In genomic region chr11:23232652-23233051, GRCh38 we compare ENCODE assay signal across 22 cellular contexts.
"Had no signal": no experiment of that assay in that cellular context is flagged by ENCODE, and none has a peak within 500 bp of the region (broad histone marks: within the 10 kb centered on the region; RNA-seq: fewer than 3 reads in every experiment).

No MANE protein-coding gene starts in this region.

- H3K27me3 Mint-ChIP-seq: activated CD4-positive, alpha-beta memory T cell treated with anti-CD3 and anti-CD28 coated beads for 36 hours; activated CD4-positive, alpha-beta T cell treated with anti-CD3 and anti-CD28 coated beads, Interleukin-2, amount 10 ng/mL, durations not matched to agents 7 days and 5 days; activated naive CD8-positive, alpha-beta T cell treated with anti-CD3 and anti-CD28 coated beads for 36 hours had no signal

- H3K9me3 ChIP-seq: breast epithelium had no signal

- H3K4me3 Mint-ChIP-seq: activated CD4-positive, alpha-beta memory T cell treated with anti-CD3 and anti-CD28 coated beads for 36 hours; activated CD4-positive, alpha-beta T cell treated with anti-CD3 and anti-CD28 coated beads, Interleukin-2, amount 10 ng/mL, durations not matched to agents 7 days and 5 days; activated naive CD8-positive, alpha-beta T cell treated with anti-CD3 and anti-CD28 coated beads for 36 hours; activated T-cell treated with anti-CD3 and anti-CD28 coated beads, Interleukin-2, amount 50 U/mL, for 4 hours had no signal

- H3K4me2 ChIP-seq: KMS-11, PC-9 had no signal

- H3K4me1 ChIP-seq: breast epithelium had no signal

- H3K9ac ChIP-seq: KMS-11 had no signal

- H3K36me3 Mint-ChIP-seq: activated CD4-positive, alpha-beta memory T cell treated with anti-CD3 and anti-CD28 coated beads for 36 hours; activated naive CD8-positive, alpha-beta T cell treated with anti-CD3 and anti-CD28 coated beads for 36 hours had no signal

- H3K4me3 ChIP-seq: breast epithelium, PC-9 had no signal

- H3K27ac Mint-ChIP-seq: activated CD4-positive, alpha-beta memory T cell treated with anti-CD3 and anti-CD28 coated beads for 36 hours; activated CD4-positive, alpha-beta T cell treated with anti-CD3 and anti-CD28 coated beads, Interleukin-2, amount 10 ng/mL, durations not matched to agents 7 days and 5 days; activated naive CD8-positive, alpha-beta T cell treated with anti-CD3 and anti-CD28 coated beads for 36 hours had no signal

- ATAC-seq: activated T-cell treated with anti-CD3 and anti-CD28 coated beads, Interleukin-2, amount 50 U/mL, for 4 hours had no signal

- DNase-seq: activated CD4-positive, alpha-beta memory T cell treated with anti-CD3 and anti-CD28 coated beads for 36 hours; activated CD4-positive, alpha-beta T cell treated with anti-CD3 and anti-CD28 coated beads, Interleukin-2, amount 10 ng/mL, durations not matched to agents 7 days and 5 days; activated CD4-positive, CD25-positive, alpha-beta regulatory T cell; activated CD8-positive, alpha-beta memory T cell treated with anti-CD3 and anti-CD28 coated beads for 24 hours; activated effector memory CD4-positive, alpha-beta T cell treated with anti-CD3 and anti-CD28 coated beads, Interleukin-2, amount 50 U/mL, for 16 hours; activated naive CD4-positive, alpha-beta T cell treated with Interleukin-2 at 50 U/mL for 16 hours; activated naive CD8-positive, alpha-beta T cell treated with anti-CD3 and anti-CD28 coated beads for 36 hours; activated T-cell treated with anti-CD3 and anti-CD28 coated beads, Interleukin-2, amount 50 U/mL, for 4 hours; caudate nucleus; MV-4-11; NCI-H1105; NCI-H1436; NCI-H1694 treated with DMSO at 0.1 percent for 48 hours; NCI-H2081; NCI-H446; NCI-H524; PC-9; SIG-M5; T-helper 1 cell had no signal

- H3K9me3 Mint-ChIP-seq: activated naive CD8-positive, alpha-beta T cell treated with anti-CD3 and anti-CD28 coated beads for 36 hours; activated T-cell treated with anti-CD3 and anti-CD28 coated beads, Interleukin-2, amount 50 U/mL, for 4 hours had no signal

- H3K4me1 Mint-ChIP-seq: activated CD4-positive, alpha-beta T cell treated with anti-CD3 and anti-CD28 coated beads, Interleukin-2, amount 10 ng/mL, durations not matched to agents 7 days and 5 days; activated naive CD8-positive, alpha-beta T cell treated with anti-CD3 and anti-CD28 coated beads for 36 hours had no signal

- H3K27ac ChIP-seq: breast epithelium, KMS-11, PC-9, VCaP had no signal

- H2AFZ ChIP-seq: PC-9 had no signal

- H3K27me3 ChIP-seq: breast epithelium had no signal
